In the genomic region with DNA sequence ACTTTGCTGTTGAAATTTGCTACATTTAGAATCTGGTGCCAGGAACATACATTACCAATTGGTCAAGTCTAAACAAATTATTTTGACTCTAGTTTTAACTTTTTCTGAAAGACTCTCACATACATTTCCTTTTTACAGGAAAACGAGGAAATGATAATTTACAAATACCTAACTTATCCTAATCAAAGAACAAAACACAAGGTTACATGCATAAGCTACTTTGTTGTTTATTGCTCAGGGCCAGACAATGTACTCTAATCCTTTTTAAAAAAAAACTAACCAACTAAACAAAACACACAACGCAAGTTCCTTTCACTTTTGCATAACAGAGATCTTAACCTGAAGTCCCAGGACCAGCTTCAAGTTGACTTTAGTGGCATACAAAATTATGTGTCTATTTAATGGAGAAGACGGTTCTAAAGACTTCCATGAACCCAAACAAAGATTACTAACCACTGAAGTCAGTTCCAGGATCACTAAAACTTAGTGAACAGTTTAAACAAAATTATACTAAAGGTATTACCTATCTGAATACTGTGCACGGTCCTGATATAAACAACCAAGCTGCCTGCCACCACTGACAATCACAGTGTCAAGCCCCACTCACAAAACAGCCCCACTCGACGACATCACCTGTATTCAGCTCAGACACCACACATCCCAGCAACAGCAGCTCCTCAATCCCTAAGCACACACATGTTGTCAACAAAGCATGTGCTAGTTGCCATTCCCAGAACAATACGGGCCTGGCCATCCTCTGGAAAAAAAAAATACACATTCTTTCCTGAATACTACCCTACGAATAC, we compare ENCODE assay signal across 8 cellular contexts. TPM values are rescaled to one million over a fixed set of nuclear protein-coding genes. Genes with fewer than 3 reads are reported as not detected.
DNase-seq lines count a peak whose midpoint lies in the region; ATAC-seq and TF ChIP-seq lines count a peak whose summit lies in the region.

No MANE protein-coding gene starts in this region.

- no peaks in the 10 kb centered on the region for H3K9me3 ChIP-seq in Karpas-422 (ENCODE audit: low read length)

- intact Hi-C loops in CD14-positive monocyte (cut with micrococcal nuclease) = loop anchor here (5.0 kb wide), 2 partner anchors 37 to 43 kb away; no protein-coding TSS in a partner anchor

- DNase-seq in CD14-positive monocyte (ENCODE audit: low spot score) (no peak), Karpas-422 (no peak), naive B cell (no peak), C1 segment of cervical spinal cord (lab: John Stamatoyannopoulos, UW) (no peak), DMS 273 (lab: John Stamatoyannopoulos, UW; ENCODE audit: unreplicated experiment) (no peak), NCI-H345 (lab: John Stamatoyannopoulos, UW) (no peak)
- no peak for DNase-seq in central memory CD8-positive, alpha-beta T cell (ENCODE audit: low spot score in 2 of 2)

- H3K27me3 ChIP-seq in Karpas-422 (ENCODE audit: low read length) = no peaks in the 10 kb centered on the region

- no peaks in the 10 kb centered on the region for H3K9me2 ChIP-seq in Karpas-422 (replicated peaks; ENCODE audit: insufficient read depth, low read length)

- ATAC-seq in central memory CD8-positive, alpha-beta T cell (replicated peaks; ENCODE audit: extremely low read depth, poor library complexity, severe bottlenecking) = no peak
- ATAC-seq in naive B cell (ENCODE audit: low read depth in 2 of 2) (no peak), GM21381 (IDR thresholded peaks at IDR 0.05; ENCODE audit: unreplicated experiment) (no peak)

- H3K27ac Mint-ChIP-seq in CD14-positive monocyte = peak overlapping the region; percentile 75 to 96 (median 93)
- peak overlapping the region; percentile 87 for H3K27ac Mint-ChIP-seq in central memory CD8-positive, alpha-beta T cell (ENCODE audit: low read depth)
- H3K27ac Mint-ChIP-seq in naive B cell = peak overlapping the region; percentile 93 to 99 (median 97)

- H3K27me3 Mint-ChIP-seq in CD14-positive monocyte (ENCODE audit: low read depth in 3 of 3) (no peaks in the 10 kb centered on the region), naive B cell (no peaks in the 10 kb centered on the region)
- H3K27me3 Mint-ChIP-seq in central memory CD8-positive, alpha-beta T cell = no peaks in the 10 kb centered on the region

- peak overlapping the region; percentile 98 for H3K4me2 ChIP-seq in Karpas-422 (ENCODE audit: low read depth, low read length, poor library complexity, severe bottlenecking)

- H2AFZ ChIP-seq in Karpas-422 (ENCODE audit: low read length) = no peak overlapping the region

- H4K20me1 ChIP-seq in Karpas-422 (ENCODE audit: insufficient read depth, low read depth, low read length) = peaks cover 28% of the 10 kb centered on the region

- H3K36me3 Mint-ChIP-seq in CD14-positive monocyte (peaks cover under 1 to 7% of the 10 kb centered on the region in 2 donors), naive B cell (no peaks in the 10 kb centered on the region)
- peaks cover 23% of the 10 kb centered on the region for H3K36me3 Mint-ChIP-seq in central memory CD8-positive, alpha-beta T cell (ENCODE audit: insufficient read depth)

- peak overlapping the region; percentile 90 to 99 for H3K4me3 Mint-ChIP-seq in CD14-positive monocyte
- peak overlapping the region; percentile 90 for H3K4me3 Mint-ChIP-seq in central memory CD8-positive, alpha-beta T cell
- H3K4me3 Mint-ChIP-seq in naive B cell = peak overlapping the region; percentile 84 to 98 (median 94)

- peaks cover 0 to 3% (median 0%) of the 10 kb centered on the region in 7 donors for H3K9me3 Mint-ChIP-seq in CD14-positive monocyte
- H3K9me3 Mint-ChIP-seq in central memory CD8-positive, alpha-beta T cell = no peaks in the 10 kb centered on the region
- no peaks in the 10 kb centered on the region for H3K9me3 Mint-ChIP-seq in naive B cell

- no peak for TF ChIP-seq CTCF in CD14-positive monocyte (IDR thresholded peaks at IDR 0.05)

- peak overlapping the region; percentile 89 for H3K4me3 ChIP-seq in Karpas-422 (ENCODE audit: low read length)

- H3K9ac ChIP-seq in Karpas-422 (ENCODE audit: low read length) = peak overlapping the region; percentile 96

- peaks cover 42% of the 10 kb centered on the region for H3K4me1 Mint-ChIP-seq in CD14-positive monocyte
- peaks cover 52% of the 10 kb centered on the region for H3K4me1 Mint-ChIP-seq in central memory CD8-positive, alpha-beta T cell
- peaks cover 50 to 65% (median 60%) of the 10 kb centered on the region in 3 donors for H3K4me1 Mint-ChIP-seq in naive B cell

- peaks cover 64% of the 10 kb centered on the region for H3K79me2 ChIP-seq in Karpas-422 (ENCODE audit: low read length)

- peak overlapping the region; percentile 96 for H3K27ac ChIP-seq in Karpas-422 (ENCODE audit: low read length)

- 0 out of 2 replicates have a peak, but pooled peaks cover 3% of the 10 kb centered on the region for H3K36me3 ChIP-seq in Karpas-422 (ENCODE audit: insufficient read depth, low read length)

- H3K4me1 ChIP-seq in Karpas-422 (ENCODE audit: low read length) = peaks cover 47% of the 10 kb centered on the region

RNA-seq across cellular contexts. Expression of a gene that starts 1.9 kb away (rescaled TPM):
- polyA plus RNA-seq in CD14-positive monocyte = 10 to 100 TPM; 16.9 to 19.8 TPM
- total RNA-seq in Karpas-422 (2014; rRNA removed; shearing (Covaris generic); ENCODE audit: low replicate concordance) = 47.7 and 84.1 TPM in 2 replicates
- polyA plus RNA-seq in naive B cell (ENCODE audit: low read depth in 6 of 6) = 10 to 100 TPM; 16.9 to 38.2 (median 33.7) TPM

RNA-seq across cellular contexts. Expression of a gene that starts 54.5 kb away (rescaled TPM):
- 10 to 100 TPM; 83.9 to 89.2 TPM for polyA plus RNA-seq in CD14-positive monocyte
- total RNA-seq in Karpas-422 (2014; rRNA removed; shearing (Covaris generic); ENCODE audit: low replicate concordance) = 91.5 and 130 TPM in 2 replicates
- polyA plus RNA-seq in naive B cell (ENCODE audit: low read depth in 6 of 6) = 100 to 1,000 TPM; 122 to 241 (median 136) TPM
